ENCODE assay signal across 1 cellular context in the genomic region with DNA sequence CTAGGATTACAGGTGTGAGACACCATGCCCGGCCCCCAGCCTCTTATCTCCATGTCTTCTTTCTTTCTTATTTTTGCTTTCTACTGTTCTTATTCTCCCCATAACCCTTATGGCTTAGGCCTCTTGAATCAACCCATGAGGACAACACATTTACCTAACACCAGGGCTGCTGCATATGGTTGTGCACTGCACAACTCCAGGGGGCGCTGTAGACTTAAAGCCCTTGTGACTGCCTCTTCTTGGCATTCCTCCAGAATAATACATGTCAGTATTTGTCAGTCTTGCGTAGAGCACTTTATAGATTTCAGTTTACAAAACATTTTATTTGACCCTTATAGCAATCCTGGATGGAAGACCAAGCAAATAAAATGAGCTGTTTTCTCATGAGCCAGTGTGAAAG.
TF ChIP-seq lines count a peak whose summit lies in the region.

No MANE protein-coding gene starts in this region.

TF ChIP-seq in HCT116, 20 proteins besides CTCF, POLR2A, EP300 and RAD21 (continued from another document):
- TF ChIP-seq, protein P1, sequence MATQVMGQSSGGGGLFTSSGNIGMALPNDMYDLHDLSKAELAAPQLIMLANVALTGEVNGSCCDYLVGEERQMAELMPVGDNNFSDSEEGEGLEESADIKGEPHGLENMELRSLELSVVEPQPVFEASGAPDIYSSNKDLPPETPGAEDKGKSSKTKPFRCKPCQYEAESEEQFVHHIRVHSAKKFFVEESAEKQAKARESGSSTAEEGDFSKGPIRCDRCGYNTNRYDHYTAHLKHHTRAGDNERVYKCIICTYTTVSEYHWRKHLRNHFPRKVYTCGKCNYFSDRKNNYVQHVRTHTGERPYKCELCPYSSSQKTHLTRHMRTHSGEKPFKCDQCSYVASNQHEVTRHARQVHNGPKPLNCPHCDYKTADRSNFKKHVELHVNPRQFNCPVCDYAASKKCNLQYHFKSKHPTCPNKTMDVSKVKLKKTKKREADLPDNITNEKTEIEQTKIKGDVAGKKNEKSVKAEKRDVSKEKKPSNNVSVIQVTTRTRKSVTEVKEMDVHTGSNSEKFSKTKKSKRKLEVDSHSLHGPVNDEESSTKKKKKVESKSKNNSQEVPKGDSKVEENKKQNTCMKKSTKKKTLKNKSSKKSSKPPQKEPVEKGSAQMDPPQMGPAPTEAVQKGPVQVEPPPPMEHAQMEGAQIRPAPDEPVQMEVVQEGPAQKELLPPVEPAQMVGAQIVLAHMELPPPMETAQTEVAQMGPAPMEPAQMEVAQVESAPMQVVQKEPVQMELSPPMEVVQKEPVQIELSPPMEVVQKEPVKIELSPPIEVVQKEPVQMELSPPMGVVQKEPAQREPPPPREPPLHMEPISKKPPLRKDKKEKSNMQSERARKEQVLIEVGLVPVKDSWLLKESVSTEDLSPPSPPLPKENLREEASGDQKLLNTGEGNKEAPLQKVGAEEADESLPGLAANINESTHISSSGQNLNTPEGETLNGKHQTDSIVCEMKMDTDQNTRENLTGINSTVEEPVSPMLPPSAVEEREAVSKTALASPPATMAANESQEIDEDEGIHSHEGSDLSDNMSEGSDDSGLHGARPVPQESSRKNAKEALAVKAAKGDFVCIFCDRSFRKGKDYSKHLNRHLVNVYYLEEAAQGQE (IDR thresholded peaks at IDR 0.05; ENCODE audit: low read depth) = no peak
- TF ChIP-seq EGR1 (IDR thresholded peaks at IDR 0.05; ENCODE audit: low read depth) (no peak), YY1 (IDR thresholded peaks at IDR 0.05; ENCODE audit: extremely low read depth, insufficient replicate concordance, low read depth, low read length) (no peak), EZH2phosphoT487 (IDR thresholded peaks at IDR 0.05; ENCODE audit: borderline replicate concordance) (no peak), CBX3 (IDR thresholded peaks at IDR 0.05; ENCODE audit: low read depth) (no peak)
